ENCODE assay signal across 21 cellular contexts in the genomic region with DNA sequence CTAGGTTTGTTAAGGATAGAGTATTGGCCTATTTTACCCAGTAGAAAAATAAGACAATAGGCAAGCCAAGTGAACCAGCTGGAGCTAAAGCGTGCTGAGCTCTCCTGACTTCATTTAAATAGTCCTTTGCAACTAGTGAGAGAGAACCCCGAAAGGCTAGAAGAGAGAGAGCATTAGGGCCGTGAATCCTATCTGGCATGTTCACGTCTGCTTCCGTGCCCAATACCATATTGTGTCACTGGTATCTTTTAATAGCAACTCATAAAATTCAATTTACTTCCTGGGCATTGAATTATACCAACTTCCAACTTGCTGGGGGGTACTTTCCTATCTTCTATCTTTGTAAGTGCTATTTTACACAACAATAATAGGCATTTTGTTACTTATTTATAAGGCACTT. TPM values are rescaled to one million over a fixed set of nuclear protein-coding genes. Genes with fewer than 3 reads are reported as not detected.
DNase-seq lines count a peak whose midpoint lies in the region; ATAC-seq and TF ChIP-seq lines count a peak whose summit lies in the region.
"Had no signal": no experiment of that assay in that cellular context is flagged by ENCODE, and none has a peak within 500 bp of the region (broad histone marks: within the 10 kb centered on the region; RNA-seq: fewer than 3 reads in every experiment).

No MANE protein-coding gene starts in this region.

- H3K27ac ChIP-seq in A673 (ENCODE audit: low read depth, low read length, poor library complexity, severe bottlenecking) (no peak overlapping the region), SJCRH30 (peak overlapping the region; percentile 45), psoas muscle (peak overlapping the region; percentile 63)
- H3K27ac ChIP-seq: A549 had no signal

- peaks cover 16% of the 10 kb centered on the region for H3K4me1 Mint-ChIP-seq in activated naive CD4-positive, alpha-beta T cell treated with anti-CD3 and anti-CD28 coated beads for 36 hours (ENCODE audit: low read depth)
- H3K4me1 Mint-ChIP-seq in activated CD4-positive, alpha-beta T cell treated with anti-CD3 and anti-CD28 coated beads, Interleukin-2, amount 10 ng/mL, durations not matched to agents 7 days and 5 days = peaks cover 19% of the 10 kb centered on the region

- H3K9me3 Mint-ChIP-seq in activated naive CD4-positive, alpha-beta T cell treated with anti-CD3 and anti-CD28 coated beads for 36 hours = no peaks in the 10 kb centered on the region
- no peaks in the 10 kb centered on the region for H3K9me3 Mint-ChIP-seq in activated CD4-positive, alpha-beta T cell treated with anti-CD3 and anti-CD28 coated beads, Interleukin-2, amount 10 ng/mL, durations not matched to agents 7 days and 5 days
- H3K9me3 Mint-ChIP-seq: CD4-positive, alpha-beta memory T cell; GM23338; HFFc6 had no signal

- peak in 3 of 4 donors; percentile 26 to 72 (median 62) for ATAC-seq in psoas muscle
- ATAC-seq: A549, GM23338 had no signal

- H3K4me1 ChIP-seq in A673 (ENCODE audit: insufficient read depth, low read length, poor library complexity, severe bottlenecking) = peaks cover 7% of the 10 kb centered on the region
- H3K4me1 ChIP-seq in SJCRH30 = peaks cover 17% of the 10 kb centered on the region
- H3K4me1 ChIP-seq in psoas muscle = peaks cover 13% of the 10 kb centered on the region
- H3K4me1 ChIP-seq in skeletal muscle satellite cell (ENCODE audit: control insufficient read depth, insufficient read depth, low read length) = peaks cover 18% of the 10 kb centered on the region
- H3K4me1 ChIP-seq: A549, HAP-1 had no signal

- H3K27me3 Mint-ChIP-seq in activated naive CD4-positive, alpha-beta T cell treated with anti-CD3 and anti-CD28 coated beads for 36 hours (ENCODE audit: low read depth) = no peaks in the 10 kb centered on the region
- H3K27me3 Mint-ChIP-seq in activated CD4-positive, alpha-beta T cell treated with anti-CD3 and anti-CD28 coated beads, Interleukin-2, amount 10 ng/mL, durations not matched to agents 7 days and 5 days = no peaks in the 10 kb centered on the region
- H3K27me3 Mint-ChIP-seq: CD4-positive, alpha-beta memory T cell had no signal

- TF ChIP-seq CTCF in A673 (conservative IDR thresholded peaks at IDR 0.05; ENCODE audit: low read depth, low read length) = no peak
- no peak for TF ChIP-seq CTCF in psoas muscle (IDR thresholded peaks at IDR 0.05)

- CTCF ChIA-PET in A673 (lab: Charles Lee) = no interaction called here
- CTCF ChIA-PET in activated naive CD4-positive, alpha-beta T cell treated with anti-CD3 and anti-CD28 coated beads for 36 hours (lab: Charles Lee) = interaction anchor here (0.6 to 9.3 kb wide), 3 partner anchors 9 to 341 kb away, joined by 3 to 326 read pairs (median 3); no protein-coding TSS in a partner anchor
- CTCF ChIA-PET in activated CD4-positive, alpha-beta T cell treated with anti-CD3 and anti-CD28 coated beads, Interleukin-2, amount 10 ng/mL, durations not matched to agents 7 days and 5 days (lab: Charles Lee) = interaction anchor here (0.6 to 9.4 kb wide), 5 partner anchors 9 to 284 kb away, joined by 3 to 170 read pairs (median 5); partner anchors contain the start of gene DNAJC18

- H3K27me3 ChIP-seq in A673 (replicated peaks; ENCODE audit: insufficient read depth, low read depth, low read length, poor library complexity) (no peaks in the 10 kb centered on the region), SJCRH30 (no peaks in the 10 kb centered on the region), psoas muscle (ENCODE audit: insufficient read depth in 3 of 3, low read length in 2 of 3) (no peaks in the 10 kb centered on the region), skeletal muscle satellite cell (ENCODE audit: control insufficient read depth, insufficient read depth, low read length) (no peaks in the 10 kb centered on the region)

- POLR2A ChIA-PET in A673 (lab: Charles Lee; ENCODE audit: low non-redundant PET) = no interaction called here
- POLR2A ChIA-PET in activated CD4-positive, alpha-beta T cell treated with anti-CD3 and anti-CD28 coated beads, Interleukin-2, amount 10 ng/mL, durations not matched to agents 7 days and 5 days (lab: Charles Lee) = no interaction called here

- H3K4me2 ChIP-seq in skeletal muscle satellite cell (ENCODE audit: low read length) = no peak overlapping the region
- H3K4me2 ChIP-seq: A549, GM23338 had no signal

- H3K36me3 ChIP-seq in A673 (ENCODE audit: insufficient read depth, low read length, poor library complexity, severe bottlenecking) (no peaks in the 10 kb centered on the region), SJCRH30 (peaks cover 19% of the 10 kb centered on the region), psoas muscle (ENCODE audit: insufficient read depth in 1 of 2, low read depth in 1 of 2) (peaks cover 4 to 77% of the 10 kb centered on the region in 2 donors), skeletal muscle satellite cell (ENCODE audit: insufficient read depth, low read length) (peaks cover 8% of the 10 kb centered on the region)

- 32 to 53% (median 34%) methylated on average over 5 of the region's 5 CpGs for WGBS in psoas muscle, 3 donors

- peaks cover 27% of the 10 kb centered on the region for H3K36me3 Mint-ChIP-seq in activated naive CD4-positive, alpha-beta T cell treated with anti-CD3 and anti-CD28 coated beads for 36 hours (ENCODE audit: low read depth)
- peaks cover 15% of the 10 kb centered on the region for H3K36me3 Mint-ChIP-seq in activated CD4-positive, alpha-beta T cell treated with anti-CD3 and anti-CD28 coated beads, Interleukin-2, amount 10 ng/mL, durations not matched to agents 7 days and 5 days (ENCODE audit: low read depth)

- H3K27ac Mint-ChIP-seq in activated naive CD4-positive, alpha-beta T cell treated with anti-CD3 and anti-CD28 coated beads for 36 hours = no peak overlapping the region
- no peak overlapping the region for H3K27ac Mint-ChIP-seq in activated CD4-positive, alpha-beta T cell treated with anti-CD3 and anti-CD28 coated beads, Interleukin-2, amount 10 ng/mL, durations not matched to agents 7 days and 5 days
- H3K27ac Mint-ChIP-seq: GM23338 had no signal

- H3K9me3 ChIP-seq in A673 (ENCODE audit: low read depth, low read length, poor library complexity, severe bottlenecking) = no peaks in the 10 kb centered on the region
- H3K9me3 ChIP-seq in SJCRH30 (replicated peaks) = no peaks in the 10 kb centered on the region; the same call in 1 of the 2 replicates
- no peaks in the 10 kb centered on the region for H3K9me3 ChIP-seq in psoas muscle
- H3K9me3 ChIP-seq in skeletal muscle satellite cell (replicated peaks; ENCODE audit: low read length) = no peaks in the 10 kb centered on the region
- H3K9me3 ChIP-seq: A549, HAP-1 had no signal

- peak overlapping the region; percentile 8 for H3K9ac ChIP-seq in skeletal muscle satellite cell (ENCODE audit: low read depth, low read length)

- BruUV-seq in A673 (replicated peaks; lab: Mats Ljungman, UMichigan) = no TSS peak

- H3K4me3 ChIP-seq in A673 (ENCODE audit: low read depth, low read length, poor library complexity, severe bottlenecking) (no peak overlapping the region), SJCRH30 (no peak overlapping the region), psoas muscle (no peak overlapping the region), skeletal muscle satellite cell (ENCODE audit: low read length) (no peak overlapping the region)
- H3K4me3 ChIP-seq: A549, GM23338, HAP-1 had no signal

- intact Hi-C loops in A673 (cut with micrococcal nuclease; ENCODE audit: unreplicated experiment) (no loop called here), psoas muscle (cut with DNase I) (no loop called here)
- intact Hi-C loops in activated naive CD4-positive, alpha-beta T cell treated with anti-CD3 and anti-CD28 coated beads for 36 hours (cut with micrococcal nuclease) = no loop called here

- DNase-seq in A673 (ENCODE audit: low spot score) (peak; percentile 73), SJCRH30 (no peak), psoas muscle (no peak), NCI-H446 treated with DMSO at 0.1 percent for 48 hours (lab: John Stamatoyannopoulos, UW) (no peak)
- no peak for DNase-seq in activated naive CD4-positive, alpha-beta T cell treated with anti-CD3 and anti-CD28 coated beads for 36 hours
- no peak for DNase-seq in activated CD4-positive, alpha-beta T cell treated with anti-CD3 and anti-CD28 coated beads, Interleukin-2, amount 10 ng/mL, durations not matched to agents 7 days and 5 days
- DNase-seq: 8988T; C1 segment of cervical spinal cord; Calu3; CD4-positive, alpha-beta memory T cell; COR-L47; DMS53; DMS79 treated with DMSO at 0.1 percent for 48 hours; HFFc6 had no signal

- H3K4me3 Mint-ChIP-seq in activated naive CD4-positive, alpha-beta T cell treated with anti-CD3 and anti-CD28 coated beads for 36 hours = no peak overlapping the region
- no peak overlapping the region for H3K4me3 Mint-ChIP-seq in activated CD4-positive, alpha-beta T cell treated with anti-CD3 and anti-CD28 coated beads, Interleukin-2, amount 10 ng/mL, durations not matched to agents 7 days and 5 days
- H3K4me3 Mint-ChIP-seq: CD4-positive, alpha-beta memory T cell; GM23338; HFFc6 had no signal

RNA-seq across cellular contexts. Expression of gene DNAJC18, which starts 13.8 kb away (rescaled TPM):
- total RNA-seq in A673 (2021) = 16.7 and 21.1 TPM in 2 replicates
- 19.7 and 19.8 TPM in 2 replicates for total RNA-seq in SJCRH30 (2014; rRNA removed; shearing (Covaris generic))
- 10 to 100 TPM in 2 of 4 donors, 1 to 10 TPM in 2; 9.0 to 10.7 (median 10.2) TPM for total RNA-seq in psoas muscle
- polyA plus RNA-seq in psoas muscle = 10 to 100 TPM in 2 of 3 donors, 1 to 10 TPM in 1; 2.6 to 14.5 (median 13.7) TPM
- 2.2 and 3.5 TPM in 2 replicates for total RNA-seq in skeletal muscle satellite cell (2012; rRNA removed)
- total RNA-seq in activated naive CD4-positive, alpha-beta T cell treated with anti-CD3 and anti-CD28 coated beads for 36 hours = 10 to 100 TPM; 18.1 to 18.8 TPM
- total RNA-seq in activated CD4-positive, alpha-beta T cell treated with anti-CD3 and anti-CD28 coated beads, Interleukin-2, amount 10 ng/mL, durations not matched to agents 7 days and 5 days = 1 to 10 TPM; 4.5 to 6.8 TPM

RNA-seq across cellular contexts. Expression of gene SPATA24, which starts 21.6 kb away (rescaled TPM):
- total RNA-seq in A673 (2021) (4.0 and 4.2 TPM in 2 replicates), psoas muscle (10 to 100 TPM in 2 of 4 donors, 1 to 10 TPM in 2; 6.7 to 14.6 (median 10.6) TPM)
- total RNA-seq in SJCRH30 (2014; rRNA removed; shearing (Covaris generic)) = 8.2 and 8.8 TPM in 2 replicates
- polyA plus RNA-seq in psoas muscle = 10 to 100 TPM; 11.2 to 18.8 (median 18.3) TPM
- 2.0 and 6.3 TPM in 2 replicates for total RNA-seq in skeletal muscle satellite cell (2012; rRNA removed)
- 1 to 10 TPM; 6.0 to 7.4 TPM for total RNA-seq in activated naive CD4-positive, alpha-beta T cell treated with anti-CD3 and anti-CD28 coated beads for 36 hours
- total RNA-seq in activated CD4-positive, alpha-beta T cell treated with anti-CD3 and anti-CD28 coated beads, Interleukin-2, amount 10 ng/mL, durations not matched to agents 7 days and 5 days = 1 to 10 TPM; 5.5 to 7.2 TPM

RNA-seq across cellular contexts. Expression of gene PROB1, which starts 30.6 kb away (rescaled TPM):
- total RNA-seq in A673 (2021) (0.82 and 1.0 TPM in 2 replicates), psoas muscle (10 to 100 TPM; 42.3 to 86.7 (median 67.9) TPM)
- total RNA-seq in SJCRH30 (2014; rRNA removed; shearing (Covaris generic)) = 0.38 and 0.59 TPM in 2 replicates
- 10 to 100 TPM; 15.2 to 31.3 (median 30.1) TPM for polyA plus RNA-seq in psoas muscle
- total RNA-seq in skeletal muscle satellite cell (2012; rRNA removed) = 0.87 and 1.5 TPM in 2 replicates
- total RNA-seq in activated naive CD4-positive, alpha-beta T cell treated with anti-CD3 and anti-CD28 coated beads for 36 hours = 1 to 10 TPM; 1.1 to 1.2 TPM
- 1 to 10 TPM; 3.3 to 3.4 TPM for total RNA-seq in activated CD4-positive, alpha-beta T cell treated with anti-CD3 and anti-CD28 coated beads, Interleukin-2, amount 10 ng/mL, durations not matched to agents 7 days and 5 days

RNA-seq across cellular contexts. Expression of gene MZB1, which starts 35.8 kb away (rescaled TPM):
- total RNA-seq in A673 (2021) (not detected in 2 replicates), psoas muscle (1 to 10 TPM in 2 of 4 donors, under 1 TPM in 2; 0.57 to 1.2 (median 0.84) TPM)
- total RNA-seq in SJCRH30 (2014; rRNA removed; shearing (Covaris generic)) = 0.24 TPM in 1 of 2 replicates, not detected in the other
- polyA plus RNA-seq in psoas muscle = under 1 TPM; 0.03 to 0.25 (median 0.25) TPM
- total RNA-seq in skeletal muscle satellite cell (2012; rRNA removed) = not detected in 2 replicates
- 1 to 10 TPM; 2.0 to 2.8 TPM for total RNA-seq in activated naive CD4-positive, alpha-beta T cell treated with anti-CD3 and anti-CD28 coated beads for 36 hours
- total RNA-seq in activated CD4-positive, alpha-beta T cell treated with anti-CD3 and anti-CD28 coated beads, Interleukin-2, amount 10 ng/mL, durations not matched to agents 7 days and 5 days = 10 to 100 TPM; 12.7 to 13.4 TPM
- total RNA-seq: Calu3, Daoy, G401 had no signal
- polyA plus RNA-seq: BJ had no signal

RNA-seq across cellular contexts. Expression of gene ECSCR, which starts 37.0 kb away (rescaled TPM):
- total RNA-seq in A673 (2021) (1.1 and 1.6 TPM in 2 replicates), psoas muscle (10 to 100 TPM in 3 of 4 donors, 1 to 10 TPM in 1; 7.9 to 16.2 (median 12.3) TPM)
- total RNA-seq in SJCRH30 (2014; rRNA removed; shearing (Covaris generic)) = 0.14 TPM in 1 of 2 replicates, not detected in the other
- polyA plus RNA-seq in psoas muscle = 10 to 100 TPM in 2 of 3 donors, 1 to 10 TPM in 1; 7.6 to 25.4 (median 23.0) TPM
- 0.22 TPM in 1 of 2 replicates, not detected in the other for total RNA-seq in skeletal muscle satellite cell (2012; rRNA removed)
- total RNA-seq in activated naive CD4-positive, alpha-beta T cell treated with anti-CD3 and anti-CD28 coated beads for 36 hours = under 1 TPM; 0.74 to 0.81 TPM
- total RNA-seq in activated CD4-positive, alpha-beta T cell treated with anti-CD3 and anti-CD28 coated beads, Interleukin-2, amount 10 ng/mL, durations not matched to agents 7 days and 5 days = under 1 TPM; 0.45 to 0.73 TPM
- total RNA-seq: Calu3 had no signal
- polyA plus RNA-seq: A549; CD4-positive, alpha-beta memory T cell had no signal

Comparison
In these comparisons a context has a peak if more than half of its experiments do, and no peak if none do; other contexts are left out.
1. RNA of gene PROB1, which starts 30.6 kb away (total RNA-seq): 42.3 to 86.7 TPM in psoas muscle; 3.3 to 3.4 TPM in activated CD4-positive, alpha-beta T cell treated with anti-CD3 and anti-CD28 coated beads, Interleukin-2, amount 10 ng/mL, durations not matched to agents 7 days and 5 days, 1.1 to 1.2 TPM in activated naive CD4-positive, alpha-beta T cell treated with anti-CD3 and anti-CD28 coated beads for 36 hours, 0.82 to 1.0 TPM in A673 and 0.38 to 0.59 TPM in SJCRH30; every median in the first group is over 4 times any median in the second.